1 cellular context compared by ENCODE assay signal in the genomic region with DNA sequence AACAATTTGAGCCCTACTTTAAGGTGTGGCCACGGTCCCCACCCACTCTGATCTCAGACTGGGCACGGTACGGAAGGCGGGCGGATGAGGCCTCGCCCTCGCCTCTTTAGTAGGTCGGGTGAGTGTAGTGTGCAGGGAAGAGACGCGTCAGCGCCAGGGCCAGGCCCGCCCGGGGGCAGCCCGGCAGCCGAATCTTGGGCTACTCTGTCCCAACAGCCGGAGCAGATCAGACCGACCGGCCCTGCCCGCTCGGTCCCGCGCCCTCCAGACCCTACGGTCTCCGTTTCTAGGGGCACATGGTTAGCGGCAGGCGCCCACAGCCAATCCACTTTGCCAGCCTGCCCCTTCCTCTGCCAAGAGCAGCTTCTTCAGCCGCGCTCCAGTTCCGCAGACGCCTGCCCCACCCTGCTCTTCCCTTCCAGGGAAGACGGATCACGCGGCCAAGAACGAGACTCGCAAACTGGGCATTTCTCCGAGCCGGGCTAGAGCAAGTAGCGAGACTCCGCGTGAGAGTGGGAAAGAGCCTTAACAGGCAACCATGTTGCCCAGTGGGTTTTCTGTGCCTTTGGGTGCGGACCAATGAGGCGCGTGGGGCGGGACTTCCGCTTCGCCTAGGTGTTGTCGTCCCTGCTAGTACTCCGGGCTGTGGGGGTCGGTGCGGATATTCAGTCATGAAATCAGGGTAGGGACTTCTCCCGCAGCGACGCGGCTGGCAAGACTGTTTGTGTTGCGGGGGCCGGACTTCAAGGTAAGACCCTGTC.
TF ChIP-seq lines count a peak whose summit lies in the region.

Gene RNF13, plus strand, starts transcription at position 610 of the 761 bp plus-strand sequence. CDS start 32,812 bp downstream, outside the sequence.

TF ChIP-seq in WTC11, 78 proteins besides CTCF, POLR2A, EP300 and RAD21 (continued from another document):
- TF ChIP-seq, protein P1, sequence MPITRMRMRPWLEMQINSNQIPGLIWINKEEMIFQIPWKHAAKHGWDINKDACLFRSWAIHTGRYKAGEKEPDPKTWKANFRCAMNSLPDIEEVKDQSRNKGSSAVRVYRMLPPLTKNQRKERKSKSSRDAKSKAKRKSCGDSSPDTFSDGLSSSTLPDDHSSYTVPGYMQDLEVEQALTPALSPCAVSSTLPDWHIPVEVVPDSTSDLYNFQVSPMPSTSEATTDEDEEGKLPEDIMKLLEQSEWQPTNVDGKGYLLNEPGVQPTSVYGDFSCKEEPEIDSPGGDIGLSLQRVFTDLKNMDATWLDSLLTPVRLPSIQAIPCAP (CRISPR knock-in tag; IDR thresholded peaks at IDR 0.05) = 0 out of 2 replicates have a peak, but pooled peaks have one; percentile 34
- TF ChIP-seq MAX (CRISPR knock-in tag; IDR thresholded peaks at IDR 0.05) = peak; percentile 80
- TF ChIP-seq TCF7 (CRISPR knock-in tag; IDR thresholded peaks at IDR 0.05; ENCODE audit: low read depth) = no peak
- TF ChIP-seq ETV6 (CRISPR knock-in tag; IDR thresholded peaks at IDR 0.05) = peak; percentile 23; the same call in 1 of the 2 replicates
- TF ChIP-seq IRF2 (CRISPR knock-in tag; IDR thresholded peaks at IDR 0.05; ENCODE audit: borderline replicate concordance, low read depth) = no peak
- TF ChIP-seq RORB (CRISPR knock-in tag; IDR thresholded peaks at IDR 0.05) = no peak
- TF ChIP-seq PREB (CRISPR knock-in tag; IDR thresholded peaks at IDR 0.05; ENCODE audit: borderline replicate concordance) = peak; percentile 64; the same call in 1 of the 2 replicates
- TF ChIP-seq TEAD1 (CRISPR knock-in tag; IDR thresholded peaks at IDR 0.05) = no peak; the same call in 1 of the 2 replicates
- TF ChIP-seq, protein P2, sequence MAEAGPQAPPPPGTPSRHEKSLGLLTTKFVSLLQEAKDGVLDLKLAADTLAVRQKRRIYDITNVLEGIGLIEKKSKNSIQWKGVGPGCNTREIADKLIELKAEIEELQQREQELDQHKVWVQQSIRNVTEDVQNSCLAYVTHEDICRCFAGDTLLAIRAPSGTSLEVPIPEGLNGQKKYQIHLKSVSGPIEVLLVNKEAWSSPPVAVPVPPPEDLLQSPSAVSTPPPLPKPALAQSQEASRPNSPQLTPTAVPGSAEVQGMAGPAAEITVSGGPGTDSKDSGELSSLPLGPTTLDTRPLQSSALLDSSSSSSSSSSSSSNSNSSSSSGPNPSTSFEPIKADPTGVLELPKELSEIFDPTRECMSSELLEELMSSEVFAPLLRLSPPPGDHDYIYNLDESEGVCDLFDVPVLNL (CRISPR knock-in tag; IDR thresholded peaks at IDR 0.05; ENCODE audit: borderline replicate concordance, low read depth) = no peak
- TF ChIP-seq PRDM15 (CRISPR knock-in tag; IDR thresholded peaks at IDR 0.05) = no peak
- no peak for TF ChIP-seq CREB1 (CRISPR knock-in tag; IDR thresholded peaks at IDR 0.05)
- TF ChIP-seq, protein P3, sequence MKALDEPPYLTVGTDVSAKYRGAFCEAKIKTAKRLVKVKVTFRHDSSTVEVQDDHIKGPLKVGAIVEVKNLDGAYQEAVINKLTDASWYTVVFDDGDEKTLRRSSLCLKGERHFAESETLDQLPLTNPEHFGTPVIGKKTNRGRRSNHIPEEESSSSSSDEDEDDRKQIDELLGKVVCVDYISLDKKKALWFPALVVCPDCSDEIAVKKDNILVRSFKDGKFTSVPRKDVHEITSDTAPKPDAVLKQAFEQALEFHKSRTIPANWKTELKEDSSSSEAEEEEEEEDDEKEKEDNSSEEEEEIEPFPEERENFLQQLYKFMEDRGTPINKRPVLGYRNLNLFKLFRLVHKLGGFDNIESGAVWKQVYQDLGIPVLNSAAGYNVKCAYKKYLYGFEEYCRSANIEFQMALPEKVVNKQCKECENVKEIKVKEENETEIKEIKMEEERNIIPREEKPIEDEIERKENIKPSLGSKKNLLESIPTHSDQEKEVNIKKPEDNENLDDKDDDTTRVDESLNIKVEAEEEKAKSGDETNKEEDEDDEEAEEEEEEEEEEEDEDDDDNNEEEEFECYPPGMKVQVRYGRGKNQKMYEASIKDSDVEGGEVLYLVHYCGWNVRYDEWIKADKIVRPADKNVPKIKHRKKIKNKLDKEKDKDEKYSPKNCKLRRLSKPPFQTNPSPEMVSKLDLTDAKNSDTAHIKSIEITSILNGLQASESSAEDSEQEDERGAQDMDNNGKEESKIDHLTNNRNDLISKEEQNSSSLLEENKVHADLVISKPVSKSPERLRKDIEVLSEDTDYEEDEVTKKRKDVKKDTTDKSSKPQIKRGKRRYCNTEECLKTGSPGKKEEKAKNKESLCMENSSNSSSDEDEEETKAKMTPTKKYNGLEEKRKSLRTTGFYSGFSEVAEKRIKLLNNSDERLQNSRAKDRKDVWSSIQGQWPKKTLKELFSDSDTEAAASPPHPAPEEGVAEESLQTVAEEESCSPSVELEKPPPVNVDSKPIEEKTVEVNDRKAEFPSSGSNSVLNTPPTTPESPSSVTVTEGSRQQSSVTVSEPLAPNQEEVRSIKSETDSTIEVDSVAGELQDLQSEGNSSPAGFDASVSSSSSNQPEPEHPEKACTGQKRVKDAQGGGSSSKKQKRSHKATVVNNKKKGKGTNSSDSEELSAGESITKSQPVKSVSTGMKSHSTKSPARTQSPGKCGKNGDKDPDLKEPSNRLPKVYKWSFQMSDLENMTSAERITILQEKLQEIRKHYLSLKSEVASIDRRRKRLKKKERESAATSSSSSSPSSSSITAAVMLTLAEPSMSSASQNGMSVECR (CRISPR knock-in tag; IDR thresholded peaks at IDR 0.05; ENCODE audit: borderline replicate concordance) = 0 out of 2 replicates have a peak, but pooled peaks have one; percentile 43
- TF ChIP-seq ZNF138 (CRISPR knock-in tag; conservative IDR thresholded peaks at IDR 0.05) = no peak
- no peak for TF ChIP-seq NR1H2 (CRISPR knock-in tag; IDR thresholded peaks at IDR 0.05)
- TF ChIP-seq FOXK1 (CRISPR knock-in tag; IDR thresholded peaks at IDR 0.05) = peak; percentile 68
- TF ChIP-seq, protein P4, sequence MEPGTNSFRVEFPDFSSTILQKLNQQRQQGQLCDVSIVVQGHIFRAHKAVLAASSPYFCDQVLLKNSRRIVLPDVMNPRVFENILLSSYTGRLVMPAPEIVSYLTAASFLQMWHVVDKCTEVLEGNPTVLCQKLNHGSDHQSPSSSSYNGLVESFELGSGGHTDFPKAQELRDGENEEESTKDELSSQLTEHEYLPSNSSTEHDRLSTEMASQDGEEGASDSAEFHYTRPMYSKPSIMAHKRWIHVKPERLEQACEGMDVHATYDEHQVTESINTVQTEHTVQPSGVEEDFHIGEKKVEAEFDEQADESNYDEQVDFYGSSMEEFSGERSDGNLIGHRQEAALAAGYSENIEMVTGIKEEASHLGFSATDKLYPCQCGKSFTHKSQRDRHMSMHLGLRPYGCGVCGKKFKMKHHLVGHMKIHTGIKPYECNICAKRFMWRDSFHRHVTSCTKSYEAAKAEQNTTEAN (CRISPR knock-in tag; IDR thresholded peaks at IDR 0.05) = 0 out of 2 replicates have a peak, but pooled peaks have one; percentile 52
- no peak for TF ChIP-seq MXD4 (CRISPR knock-in tag; IDR thresholded peaks at IDR 0.05; ENCODE audit: borderline replicate concordance)
- peak; percentile 42; the same call in 1 of the 2 replicates for TF ChIP-seq GABPB1 (CRISPR knock-in tag; IDR thresholded peaks at IDR 0.05)
- TF ChIP-seq JUN (CRISPR knock-in tag; IDR thresholded peaks at IDR 0.05) = peak; percentile 48; the same call in 1 of the 2 replicates
- no peak for TF ChIP-seq FOXJ3 (CRISPR knock-in tag; IDR thresholded peaks at IDR 0.05; ENCODE audit: borderline replicate concordance)
- TF ChIP-seq FOXP4 (CRISPR knock-in tag; IDR thresholded peaks at IDR 0.05) = 0 out of 2 replicates have a peak, but pooled peaks have one; percentile 43
- TF ChIP-seq, protein P5, sequence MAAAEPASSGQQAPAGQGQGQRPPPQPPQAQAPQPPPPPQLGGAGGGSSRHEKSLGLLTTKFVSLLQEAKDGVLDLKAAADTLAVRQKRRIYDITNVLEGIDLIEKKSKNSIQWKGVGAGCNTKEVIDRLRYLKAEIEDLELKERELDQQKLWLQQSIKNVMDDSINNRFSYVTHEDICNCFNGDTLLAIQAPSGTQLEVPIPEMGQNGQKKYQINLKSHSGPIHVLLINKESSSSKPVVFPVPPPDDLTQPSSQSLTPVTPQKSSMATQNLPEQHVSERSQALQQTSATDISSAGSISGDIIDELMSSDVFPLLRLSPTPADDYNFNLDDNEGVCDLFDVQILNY (CRISPR knock-in tag; IDR thresholded peaks at IDR 0.05) = 0 out of 2 replicates have a peak, but pooled peaks have one; percentile 55
- peak; percentile 80; the same call in 1 of the 2 replicates for TF ChIP-seq SMAD3 (CRISPR knock-in tag; IDR thresholded peaks at IDR 0.05; ENCODE audit: borderline replicate concordance)
